In genomic region chr2:89610927-89611515, GRCh38 we compare ENCODE assay signal across 8 cellular contexts.
DNase-seq lines count a peak whose midpoint lies in the region; ATAC-seq, FAIRE-seq and TF ChIP-seq lines count a peak whose summit lies in the region.
"Not testable (repeated sequence)": the region's sequence is repeated elsewhere in the genome, so short reads cannot be mapped to it uniquely, and the experiment has no call there.

No MANE protein-coding gene starts in this region.

- H2AK5ac ChIP-seq in neuronal stem cell (ENCODE audit: low read depth, low read length) = not testable (repeated sequence)

- not testable (repeated sequence) for H3K79me1 ChIP-seq in neuronal stem cell (ENCODE audit: low read depth, low read length)

- TF ChIP-seq CTCF in CD14-positive monocyte (IDR thresholded peaks at IDR 0.05); GM13976 (IDR thresholded peaks at IDR 0.05; ENCODE audit: borderline replicate concordance, control extremely low read depth, extremely low read depth, insufficient read depth, missing control alignments); WTC11 (IDR thresholded peaks at IDR 0.05); glutamatergic neuron (IDR thresholded peaks at IDR 0.05; ENCODE audit: partially characterized antibody, unreplicated experiment); kidney (IDR thresholded peaks at IDR 0.05; ENCODE audit: borderline replicate concordance, extremely low read depth, insufficient read depth): not testable (repeated sequence)

- not testable (repeated sequence) for H2BK5ac ChIP-seq in neuronal stem cell (ENCODE audit: low read length)

- FAIRE-seq in kidney (lab: Jason Lieb, UNC) = not testable (repeated sequence)

- H3K14ac ChIP-seq in neuronal stem cell (ENCODE audit: low read length) = not testable (repeated sequence)

- not testable (repeated sequence) for H3K27me3 ChIP-seq in right cardiac atrium (ENCODE audit: control insufficient read depth, insufficient read depth); neuronal stem cell (ENCODE audit: control insufficient read depth in 3 of 3, insufficient read depth in 3 of 3, low read depth in 1 of 3, low read length in 3 of 3)

- H3K23ac ChIP-seq in neuronal stem cell (ENCODE audit: low read depth, low read length, poor library complexity) = not testable (repeated sequence)

- POLR2A ChIA-PET in WTC11 (lab: Charles Lee) = not testable (repeated sequence)

- H3K4me1 ChIP-seq in right cardiac atrium (ENCODE audit: control insufficient read depth, insufficient read depth, low read length); kidney (ENCODE audit: control insufficient read depth in 1 of 2, insufficient read depth in 1 of 2, low read depth in 1 of 2, low read length in 2 of 2); neuronal stem cell (ENCODE audit: control insufficient read depth in 2 of 2, insufficient read depth in 1 of 2, low read depth in 1 of 2, low read length in 2 of 2): not testable (repeated sequence)

- H3K18ac ChIP-seq in neuronal stem cell (ENCODE audit: low read length) = peak overlapping the region; percentile 64

- not testable (repeated sequence) for H3K4ac ChIP-seq in neuronal stem cell (ENCODE audit: low read length)

- H3K9me3 ChIP-seq in right cardiac atrium (ENCODE audit: control insufficient read depth, low read length); kidney (ENCODE audit: control insufficient read depth in 1 of 2, low read length in 2 of 2); neuronal stem cell (replicated peaks in 1 of 2; ENCODE audit: control insufficient read depth in 2 of 2, insufficient read depth in 1 of 2, low read depth in 1 of 2, low read length in 2 of 2): not testable (repeated sequence)

- H3K4me2 ChIP-seq in neuronal stem cell (ENCODE audit: insufficient read depth, low read length, poor library complexity, severe bottlenecking) = not testable (repeated sequence)

- H2BK12ac ChIP-seq in neuronal stem cell (ENCODE audit: low read length) = not testable (repeated sequence)

- not testable (repeated sequence) for H2BK15ac ChIP-seq in neuronal stem cell (ENCODE audit: low read length)

- H4K91ac ChIP-seq in neuronal stem cell (ENCODE audit: low read depth, low read length, poor library complexity) = not testable (repeated sequence)

- not testable (repeated sequence) for H2BK120ac ChIP-seq in neuronal stem cell (ENCODE audit: low read depth, low read length)

- H3K27ac Mint-ChIP-seq in CD14-positive monocyte; WTC11; glutamatergic neuron (ENCODE audit: unreplicated experiment): not testable (repeated sequence)

- in situ Hi-C loops in GM13976 (cut with MboI; ENCODE audit: low sequenced_read_pairs, unreplicated experiment) = not testable (repeated sequence)

- H2AFZ ChIP-seq in neuronal stem cell (ENCODE audit: low read length) = not testable (repeated sequence)

- H3K36me3 ChIP-seq in kidney (ENCODE audit: control insufficient read depth in 1 of 2, insufficient read depth in 2 of 2, low read length in 2 of 2); neuronal stem cell (replicated peaks in 1 of 2; ENCODE audit: control insufficient read depth in 2 of 2, insufficient read depth in 2 of 2, low read length in 2 of 2): not testable (repeated sequence)

- H3K9ac ChIP-seq in kidney (ENCODE audit: low read length in 2 of 2); neuronal stem cell (ENCODE audit: low read depth, low read length, poor library complexity): not testable (repeated sequence)

- H3K4me1 Mint-ChIP-seq in CD14-positive monocyte; WTC11; glutamatergic neuron (ENCODE audit: low read depth, unreplicated experiment): not testable (repeated sequence)

- peak; percentile 46 for DNase-seq in CD14-positive monocyte (ENCODE audit: low spot score)
- peak; percentile 0 for DNase-seq in GM13976 (ENCODE audit: low spot score)
- not testable (repeated sequence) for DNase-seq in WTC11 (ENCODE audit: low spot score); glutamatergic neuron; neuronal stem cell (ENCODE audit: low spot score)
- DNase-seq in right cardiac atrium = peak in 2 of 3 donors; percentile 32 to 41
- peak; percentile 66 for DNase-seq in kidney
- DNase-seq in retina = peak; percentile 5

- H3K36me3 Mint-ChIP-seq in CD14-positive monocyte; glutamatergic neuron (ENCODE audit: unreplicated experiment): not testable (repeated sequence)
- peaks cover 27% of the 10 kb centered on the region for H3K36me3 Mint-ChIP-seq in WTC11

- H4K8ac ChIP-seq in neuronal stem cell (ENCODE audit: low read depth, low read length) = not testable (repeated sequence)

- 69% methylated on average over 37 of the region's 37 CpGs for WGBS in right cardiac atrium
- 100% methylated on average over 1 of the region's 37 CpGs; no CpG with 5 or more reads in 1 of the 2 donors for WGBS in neuronal stem cell (ENCODE audit: extremely low coverage in 2 of 2, insufficient read length in 2 of 2, insufficient replicate concordance in 1 of 2), 2 donors

- H3K4me3 ChIP-seq in right cardiac atrium (ENCODE audit: low read length); kidney (ENCODE audit: low read length in 2 of 2): not testable (repeated sequence)
- H3K4me3 ChIP-seq in neuronal stem cell (ENCODE audit: low read length in 2 of 2) = peak overlapping the region in 1 of 2 donors; percentile 65

- H3K4me3 Mint-ChIP-seq in CD14-positive monocyte = peak overlapping the region in 1 of 2 donors; percentile 21
- H3K4me3 Mint-ChIP-seq in WTC11 = peak overlapping the region; percentile 25; the same call in 1 of the 2 replicates
- peak overlapping the region; percentile 84 for H3K4me3 Mint-ChIP-seq in glutamatergic neuron (ENCODE audit: unreplicated experiment)

- H3K9me3 Mint-ChIP-seq in CD14-positive monocyte (peaks cover 4 to 15% (median 10%) of the 10 kb centered on the region in 7 donors), WTC11 (peaks cover 27% of the 10 kb centered on the region), glutamatergic neuron (ENCODE audit: unreplicated experiment) (peaks cover 13% of the 10 kb centered on the region)

- H3K27ac ChIP-seq in right cardiac atrium (ENCODE audit: low read length); kidney (ENCODE audit: low read depth in 2 of 2, low read length in 2 of 2); neuronal stem cell (replicated peaks; ENCODE audit: low read length): not testable (repeated sequence)

- intact Hi-C loops in CD14-positive monocyte (cut with micrococcal nuclease); right cardiac atrium (cut with DNase I); kidney (cut with DNase I): not testable (repeated sequence)

- H3K27me3 Mint-ChIP-seq in CD14-positive monocyte (ENCODE audit: low read depth in 3 of 3) = peaks cover 8 to 23% (median 11%) of the 10 kb centered on the region in 3 donors
- peaks cover 24% of the 10 kb centered on the region for H3K27me3 Mint-ChIP-seq in WTC11 (ENCODE audit: low read depth)
- H3K27me3 Mint-ChIP-seq in glutamatergic neuron (ENCODE audit: unreplicated experiment) = peaks cover 14% of the 10 kb centered on the region

- CTCF ChIA-PET in WTC11 (lab: Charles Lee) = not testable (repeated sequence)

- not testable (repeated sequence) for ATAC-seq in WTC11, right cardiac atrium
